In the genomic region with DNA sequence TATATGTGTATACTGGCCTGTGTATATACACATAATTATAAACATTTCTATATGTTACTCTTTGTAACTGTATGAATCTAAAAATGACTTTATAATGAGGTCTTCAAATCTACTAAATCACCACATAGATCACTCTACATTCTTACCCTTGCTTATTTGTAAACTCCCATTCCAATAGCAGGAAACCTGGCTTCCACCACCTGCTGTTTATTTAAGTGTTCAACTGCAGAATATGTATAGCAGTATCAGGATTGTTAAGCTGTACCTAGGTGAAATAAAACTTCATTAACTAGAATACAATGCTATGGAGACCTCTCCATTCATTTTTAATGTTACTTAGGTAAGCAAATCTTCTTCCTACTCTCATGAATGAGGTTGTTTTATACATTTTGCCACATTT, we compare ENCODE assay signal across 30 cellular contexts.
"Had no signal": no experiment of that assay in that cellular context is flagged by ENCODE, and none has a peak within 500 bp of the region (broad histone marks: within the 10 kb centered on the region; RNA-seq: fewer than 3 reads in every experiment).

No MANE protein-coding gene starts in this region.

- H3K27me3 ChIP-seq: ascending aorta, breast epithelium, cardiac muscle cell, colonic mucosa, dorsolateral prefrontal cortex had no signal

- H3K36me3 Mint-ChIP-seq: activated naive CD4-positive, alpha-beta T cell treated with anti-CD3 and anti-CD28 coated beads, Interleukin-2, amount 10 ng/mL, durations not matched to agents 7 days and 5 days; activated naive CD4-positive, alpha-beta T cell treated with anti-CD3 and anti-CD28 coated beads, Interleukin-2, amount 50 U/mL, for 72 hours; activated naive CD8-positive, alpha-beta T cell treated with anti-CD3 and anti-CD28 coated beads, Interleukin-2, amount 10 ng/mL, durations not matched to agents 7 days and 5 days; brain had no signal

- DNase-seq: activated CD4-positive, alpha-beta memory T cell treated with anti-CD3 and anti-CD28 coated beads, Interleukin-2, amount 10 ng/mL, durations not matched to agents 7 days and 5 days; activated CD4-positive, alpha-beta T cell treated with anti-CD3 and anti-CD28 coated beads for 1 hour; activated CD4-positive, alpha-beta T cell treated with anti-CD3 and anti-CD28 coated beads for 4 hours; activated CD4-positive, alpha-beta T cell treated with anti-CD3 and anti-CD28 coated beads, Interleukin-2, amount 10 ng/mL, durations not matched to agents 7 days and 5 days; activated CD4-positive, alpha-beta T cell treated with anti-CD3 and anti-CD28 coated beads, Interleukin-2, amount 50 U/mL, for 4 hours; activated CD8-positive, alpha-beta memory T cell treated with anti-CD3 and anti-CD28 coated beads, Interleukin-2, amount 50 U/mL, for 48 hours; activated gamma-delta T cell; activated naive CD4-positive, alpha-beta T cell; activated naive CD4-positive, alpha-beta T cell treated with anti-CD3 and anti-CD28 coated beads, Interleukin-2, amount 10 ng/mL, durations not matched to agents 7 days and 5 days; activated naive CD8-positive, alpha-beta T cell treated with anti-CD3 and anti-CD28 coated beads, Interleukin-2, amount 10 ng/mL, durations not matched to agents 7 days and 5 days; activated T-cell treated with anti-CD3 and anti-CD28 coated beads for 4 hours; activated T-cell treated with anti-CD3 and anti-CD28 coated beads, Interleukin-2, amount 50 U/mL, for 24 hours; activated T-cell treated with anti-CD3 and anti-CD28 coated beads, Interleukin-2, amount 50 U/mL, for 72 hours; central memory CD4-positive, alpha-beta T cell; cerebellar nuclear complex; colonic mucosa; dorsolateral prefrontal cortex; effector memory CD4-positive, alpha-beta T cell; endodermal cell; foreskin fibroblast; head of caudate nucleus; hippocampal formation had no signal

- H3K4me1 ChIP-seq: ascending aorta, breast epithelium, colonic mucosa had no signal

- H3K27me3 Mint-ChIP-seq: activated CD4-positive, alpha-beta memory T cell treated with anti-CD3 and anti-CD28 coated beads, Interleukin-2, amount 10 ng/mL, durations not matched to agents 7 days and 5 days; activated CD4-positive, alpha-beta T cell treated with anti-CD3 and anti-CD28 coated beads, Interleukin-2, amount 10 ng/mL, durations not matched to agents 7 days and 5 days; activated naive CD4-positive, alpha-beta T cell treated with anti-CD3 and anti-CD28 coated beads, Interleukin-2, amount 10 ng/mL, durations not matched to agents 7 days and 5 days; activated naive CD8-positive, alpha-beta T cell treated with anti-CD3 and anti-CD28 coated beads, Interleukin-2, amount 10 ng/mL, durations not matched to agents 7 days and 5 days; activated T-cell treated with anti-CD3 and anti-CD28 coated beads, Interleukin-2, amount 50 U/mL, for 24 hours; brain; dendritic cell treated with granulocyte-macrophage colony-stimulating factor and Interleukin-4, amounts not matched to agents 40 ng/mL and 50 ng/mL, for 4 days had no signal

- H3K4me3 Mint-ChIP-seq: activated CD4-positive, alpha-beta memory T cell treated with anti-CD3 and anti-CD28 coated beads, Interleukin-2, amount 10 ng/mL, durations not matched to agents 7 days and 5 days; activated CD4-positive, alpha-beta T cell treated with anti-CD3 and anti-CD28 coated beads, Interleukin-2, amount 10 ng/mL, durations not matched to agents 7 days and 5 days; activated naive CD4-positive, alpha-beta T cell treated with anti-CD3 and anti-CD28 coated beads, Interleukin-2, amount 10 ng/mL, durations not matched to agents 7 days and 5 days; activated naive CD8-positive, alpha-beta T cell treated with anti-CD3 and anti-CD28 coated beads, Interleukin-2, amount 10 ng/mL, durations not matched to agents 7 days and 5 days; activated T-cell treated with anti-CD3 and anti-CD28 coated beads, Interleukin-2, amount 50 U/mL, for 24 hours; activated T-cell treated with anti-CD3 and anti-CD28 coated beads, Interleukin-2, amount 50 U/mL, for 72 hours; brain; dendritic cell treated with granulocyte-macrophage colony-stimulating factor and Interleukin-4, amounts not matched to agents 40 ng/mL and 50 ng/mL, for 4 days; endodermal cell had no signal

- H3K9me3 ChIP-seq: ascending aorta, colonic mucosa had no signal

- FAIRE-seq: frontal cortex had no signal

- ATAC-seq: activated naive CD4-positive, alpha-beta T cell treated with anti-CD3 and anti-CD28 coated beads, Interleukin-2, amount 50 U/mL, for 72 hours; activated T-cell treated with anti-CD3 and anti-CD28 coated beads, Interleukin-2, amount 50 U/mL, for 72 hours; esophagus mucosa had no signal

- H3K36me3 ChIP-seq: ascending aorta, breast epithelium, cardiac muscle cell, colonic mucosa had no signal

- H3K27ac ChIP-seq: ascending aorta, breast epithelium, cardiac muscle cell, colonic mucosa, dorsolateral prefrontal cortex had no signal

- H3K4me1 Mint-ChIP-seq: activated CD4-positive, alpha-beta memory T cell treated with anti-CD3 and anti-CD28 coated beads, Interleukin-2, amount 10 ng/mL, durations not matched to agents 7 days and 5 days; activated CD4-positive, alpha-beta T cell treated with anti-CD3 and anti-CD28 coated beads, Interleukin-2, amount 10 ng/mL, durations not matched to agents 7 days and 5 days; activated naive CD4-positive, alpha-beta T cell treated with anti-CD3 and anti-CD28 coated beads, Interleukin-2, amount 10 ng/mL, durations not matched to agents 7 days and 5 days; activated naive CD8-positive, alpha-beta T cell treated with anti-CD3 and anti-CD28 coated beads, Interleukin-2, amount 10 ng/mL, durations not matched to agents 7 days and 5 days had no signal

- H3K4me3 ChIP-seq: ascending aorta, breast epithelium, cardiac muscle cell, colonic mucosa, dorsolateral prefrontal cortex had no signal

- H3K27ac Mint-ChIP-seq: activated CD4-positive, alpha-beta memory T cell treated with anti-CD3 and anti-CD28 coated beads, Interleukin-2, amount 10 ng/mL, durations not matched to agents 7 days and 5 days; activated CD4-positive, alpha-beta T cell treated with anti-CD3 and anti-CD28 coated beads, Interleukin-2, amount 10 ng/mL, durations not matched to agents 7 days and 5 days; activated naive CD4-positive, alpha-beta T cell treated with anti-CD3 and anti-CD28 coated beads, Interleukin-2, amount 10 ng/mL, durations not matched to agents 7 days and 5 days; activated naive CD4-positive, alpha-beta T cell treated with anti-CD3 and anti-CD28 coated beads, Interleukin-2, amount 50 U/mL, for 72 hours; activated naive CD8-positive, alpha-beta T cell treated with anti-CD3 and anti-CD28 coated beads, Interleukin-2, amount 10 ng/mL, durations not matched to agents 7 days and 5 days; activated T-cell treated with anti-CD3 and anti-CD28 coated beads, Interleukin-2, amount 50 U/mL, for 24 hours; activated T-cell treated with anti-CD3 and anti-CD28 coated beads, Interleukin-2, amount 50 U/mL, for 72 hours; brain; dendritic cell treated with granulocyte-macrophage colony-stimulating factor and Interleukin-4, amounts not matched to agents 40 ng/mL and 50 ng/mL, for 4 days; endodermal cell had no signal

- H3K9me3 Mint-ChIP-seq: activated CD4-positive, alpha-beta T cell treated with anti-CD3 and anti-CD28 coated beads, Interleukin-2, amount 10 ng/mL, durations not matched to agents 7 days and 5 days; activated T-cell treated with anti-CD3 and anti-CD28 coated beads, Interleukin-2, amount 50 U/mL, for 24 hours; activated T-cell treated with anti-CD3 and anti-CD28 coated beads, Interleukin-2, amount 50 U/mL, for 72 hours; endodermal cell had no signal
